Comparison of ENCODE assay signal across 26 cellular contexts in the genomic region with DNA sequence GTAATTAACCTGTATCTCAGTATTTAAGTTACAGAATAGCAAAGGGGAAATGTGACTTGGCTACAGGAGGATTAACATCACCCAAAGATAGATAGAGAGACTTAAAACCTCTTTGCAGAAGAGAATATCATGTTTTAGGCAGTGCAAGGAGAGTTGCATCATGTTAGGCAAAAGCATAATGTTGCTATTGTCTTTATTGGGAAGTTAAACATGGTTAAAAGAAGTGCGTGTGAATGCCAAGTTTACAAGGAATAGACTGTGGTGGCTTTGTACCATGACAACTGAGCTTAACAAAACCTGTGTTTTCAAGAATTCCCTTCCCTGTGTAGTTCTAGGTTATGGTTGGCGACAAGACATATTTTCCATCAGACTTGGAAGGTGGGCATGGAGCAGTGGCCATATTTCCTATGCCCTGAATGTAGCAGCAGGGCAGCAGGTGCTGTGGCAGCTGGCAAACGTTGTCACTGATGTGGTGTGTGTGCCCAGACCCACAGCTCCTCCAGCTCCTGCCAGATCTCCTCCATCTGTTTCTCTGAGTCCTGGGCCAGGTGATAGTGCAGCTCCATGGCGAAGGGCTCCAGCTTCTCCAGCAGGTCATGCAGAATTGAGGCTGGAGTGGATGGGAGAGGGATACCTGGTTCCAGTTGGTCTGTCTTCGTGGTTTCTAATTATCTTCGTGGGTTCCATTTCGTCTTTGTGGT.
"Had no signal": no experiment of that assay in that cellular context is flagged by ENCODE, and none has a peak within 500 bp of the region (broad histone marks: within the 10 kb centered on the region; RNA-seq: fewer than 3 reads in every experiment).

No MANE protein-coding gene starts in this region.

- H3K4me3 Mint-ChIP-seq: activated naive CD8-positive, alpha-beta T cell; activated T-cell treated with anti-CD3 and anti-CD28 coated beads, Interleukin-2, amount 50 U/mL, for 24 hours; central memory CD8-positive, alpha-beta T cell; effector memory CD8-positive, alpha-beta T cell; memory B cell; stimulated activated naive B cell treated with anti-CD40 and anti-IgM and Interleukin-4, amounts not matched to agents 10 μg/mL and 1 μg/mL and 100 μg/mL, for 72 hours had no signal

- H3K27me3 Mint-ChIP-seq: memory B cell, naive B cell had no signal

- FAIRE-seq: endothelial cell of umbilical vein had no signal

- H3K27me3 ChIP-seq: adrenal gland, ascending aorta, colonic mucosa, gastrocnemius medialis, sigmoid colon, testis, uterus had no signal

- H3K4me1 Mint-ChIP-seq: central memory CD8-positive, alpha-beta T cell had no signal

- DNase-seq: activated CD8-positive, alpha-beta memory T cell treated with anti-CD3 and anti-CD28 coated beads, Interleukin-2, amount 50 U/mL, for 4 hours; activated naive CD4-positive, alpha-beta T cell; activated T-cell treated with anti-CD3 and anti-CD28 coated beads, Interleukin-2, amount 50 U/mL, for 24 hours; adrenal gland; colonic mucosa; dorsolateral prefrontal cortex; effector memory CD8-positive, alpha-beta T cell; gastrocnemius medialis; hypothalamus; naive B cell; nucleus accumbens; sigmoid colon; stimulated activated CD4-positive, alpha-beta T cell treated with anti-CD3 and anti-CD28 coated beads, Interleukin-15, amount 100 ng/mL, for 24 hours; stimulated activated naive B cell treated with anti-CD40 and anti-IgM and Interleukin-4, amounts not matched to agents 10 μg/mL and 1 μg/mL and 100 μg/mL, for 72 hours; testis; trophoblast cell; uterus; WERI-Rb-1 had no signal

- H3K4me3 ChIP-seq: adrenal gland, ascending aorta, colonic mucosa, dorsolateral prefrontal cortex, gastrocnemius medialis, sigmoid colon, smooth muscle cell, testis, uterus had no signal

- H3K36me3 ChIP-seq: adrenal gland, ascending aorta, colonic mucosa, gastrocnemius medialis, sigmoid colon, uterus, WERI-Rb-1 had no signal

- H3K9me3 ChIP-seq: adrenal gland, ascending aorta, colonic mucosa, gastrocnemius medialis, sigmoid colon, testis, uterus had no signal

- H3K27ac Mint-ChIP-seq: activated naive CD8-positive, alpha-beta T cell; activated T-cell treated with anti-CD3 and anti-CD28 coated beads, Interleukin-2, amount 50 U/mL, for 24 hours; activated T-helper 2 cell treated with anti-CD3 and anti-CD28 coated beads, Interferon-gamma antibody, Interleukin-2, Interleukin-4, amounts not matched to agents 10 μg/mL and 5 μg/mL and 100 μg/mL, durations not matched to agents 14 hours and 24 hours and 36 hours; effector memory CD8-positive, alpha-beta T cell; memory B cell; stimulated activated naive B cell treated with anti-CD40 and anti-IgM and Interleukin-4, amounts not matched to agents 10 μg/mL and 1 μg/mL and 100 μg/mL, for 72 hours had no signal

- ATAC-seq: effector memory CD8-positive, alpha-beta T cell; esophagus mucosa; gastrocnemius medialis; stimulated activated naive B cell treated with anti-CD40 and anti-IgM and Interleukin-4, amounts not matched to agents 10 μg/mL and 1 μg/mL and 100 μg/mL, for 72 hours had no signal

- H3K36me3 Mint-ChIP-seq: activated naive CD8-positive, alpha-beta T cell; memory B cell; naive B cell; stimulated activated naive B cell treated with anti-CD40 and anti-IgM and Interleukin-4, amounts not matched to agents 10 μg/mL and 1 μg/mL and 100 μg/mL, for 72 hours had no signal

- H3K4me1 ChIP-seq: adrenal gland, ascending aorta, colonic mucosa, sigmoid colon, testis, uterus had no signal

- H3K4me2 ChIP-seq: smooth muscle cell had no signal

- H3K27ac ChIP-seq: adrenal gland, ascending aorta, colonic mucosa, dorsolateral prefrontal cortex, gastrocnemius medialis, sigmoid colon, testis, uterus, WERI-Rb-1 had no signal

- H3K9me3 Mint-ChIP-seq: activated T-cell treated with anti-CD3 and anti-CD28 coated beads, Interleukin-2, amount 50 U/mL, for 24 hours; activated T-helper 2 cell treated with anti-CD3 and anti-CD28 coated beads, Interferon-gamma antibody, Interleukin-2, Interleukin-4, amounts not matched to agents 10 μg/mL and 5 μg/mL and 100 μg/mL, durations not matched to agents 14 hours and 24 hours and 36 hours; central memory CD8-positive, alpha-beta T cell; effector memory CD8-positive, alpha-beta T cell; memory B cell; naive B cell; stimulated activated naive B cell treated with anti-CD40 and anti-IgM and Interleukin-4, amounts not matched to agents 10 μg/mL and 1 μg/mL and 100 μg/mL, for 72 hours had no signal
